ENCODE assay signal across 1 cellular context in genomic region chr19:3670258-3670795, GRCh38.
TF ChIP-seq lines count a peak whose summit lies in the region.

No MANE protein-coding gene starts in this region.

TF ChIP-seq in K562, 482 proteins besides CTCF, POLR2A, EP300 and RAD21 (continues in another document):
- TF ChIP-seq CBX2 (IDR thresholded peaks at IDR 0.05; ENCODE audit: insufficient read depth, low read length, poor library complexity, severe bottlenecking) (no peak), CBFB (CRISPR knock-in tag; IDR thresholded peaks at IDR 0.05) (0 out of 2 replicates have a peak, but pooled peaks have one; percentile 48), BDP1 (IDR thresholded peaks at IDR 0.05; ENCODE audit: insufficient read depth, insufficient read length) (no peak), PRPF4 (IDR thresholded peaks at IDR 0.05; ENCODE audit: insufficient read depth, low read depth, low read length, poor library complexity, severe bottlenecking) (no peak), CUX1 (CRISPR knock-in tag; IDR thresholded peaks at IDR 0.05) (no peak), MAX (CRISPR knock-in tag; IDR thresholded peaks at IDR 0.05) (no peak; the same call in 1 of the 2 replicates), GMEB1 (CRISPR knock-in tag; IDR thresholded peaks at IDR 0.05) (no peak), FOXP1 (CRISPR knock-in tag; IDR thresholded peaks at IDR 0.05) (no peak), CTBP1 (IDR thresholded peaks at IDR 0.05; ENCODE audit: borderline replicate concordance) (peak; percentile 24; the same call in 1 of the 2 replicates), SRF (CRISPR knock-in tag; IDR thresholded peaks at IDR 0.05) (peak; percentile 66 to 95; a peak in 3 of 4 replicates), VEZF1 (CRISPR knock-in tag; IDR thresholded peaks at IDR 0.05) (peak; percentile 94), NFIC (IDR thresholded peaks at IDR 0.05) (no peak), MYC (IDR thresholded peaks at IDR 0.05; ENCODE audit: low read depth, low read length) (no peak), MYC (CRISPR knock-in tag; IDR thresholded peaks at IDR 0.05; ENCODE audit: borderline replicate concordance, low read depth) (no peak), EHMT2 (IDR thresholded peaks at IDR 0.05) (no peak), ZNF165 (CRISPR knock-in tag; IDR thresholded peaks at IDR 0.05; ENCODE audit: borderline replicate concordance) (no peak), RREB1 (CRISPR knock-in tag; IDR thresholded peaks at IDR 0.05) (no peak), ZNF124 (CRISPR knock-in tag; IDR thresholded peaks at IDR 0.05) (no peak), ELF2 (CRISPR knock-in tag; IDR thresholded peaks at IDR 0.05) (0 out of 2 replicates have a peak, but pooled peaks have one; percentile 18), MTA3 (IDR thresholded peaks at IDR 0.05; ENCODE audit: borderline replicate concordance) (peak; percentile 97), POU5F1 (IDR thresholded peaks at IDR 0.05; ENCODE audit: borderline replicate concordance, low read depth, low read length, partially characterized antibody) (no peak), SRSF3 (IDR thresholded peaks at IDR 0.05; ENCODE audit: insufficient read depth, low read length) (no peak), NFRKB (IDR thresholded peaks at IDR 0.05; ENCODE audit: low read depth) (no peak), ARNT (IDR thresholded peaks at IDR 0.05) (no peak), PCBP2 (IDR thresholded peaks at IDR 0.05; ENCODE audit: low read depth, low read length, poor library complexity, severe bottlenecking) (no peak), WHSC1 (IDR thresholded peaks at IDR 0.05; ENCODE audit: low read length) (no peak), CREB3L1 (IDR thresholded peaks at IDR 0.05; ENCODE audit: borderline replicate concordance, low read depth) (no peak), HMBOX1 (IDR thresholded peaks at IDR 0.05) (no peak), DACH1 (IDR thresholded peaks at IDR 0.05; ENCODE audit: partially characterized antibody) (no peak), POLR2H (tag; IDR thresholded peaks at IDR 0.05; ENCODE audit: low read depth) (peak; percentile 42; the same call in 1 of the 2 replicates), ZNF324 (CRISPR knock-in tag; IDR thresholded peaks at IDR 0.05) (no peak), ZNF785 (CRISPR knock-in tag; IDR thresholded peaks at IDR 0.05) (no peak), TBL1XR1 (IDR thresholded peaks at IDR 0.05; ENCODE audit: low read length in 2 of 2) (peak in 1 of 2 experiments; percentile 52; a peak in 1 of 4 replicates), UBTF (IDR thresholded peaks at IDR 0.05; ENCODE audit: borderline replicate concordance in 1 of 2, low read depth in 2 of 2, low read length in 2 of 2) (no peak), CHD1 (IDR thresholded peaks at IDR 0.05; ENCODE audit: low read length) (peak; percentile 67), CREM (IDR thresholded peaks at IDR 0.05; ENCODE audit: low read depth) (peak; percentile 96), PCBP1 (IDR thresholded peaks at IDR 0.05; ENCODE audit: low read depth, low read length, poor library complexity, severe bottlenecking) (no peak), NFATC3 (IDR thresholded peaks at IDR 0.05) (no peak)
